ENCODE assay signal across 8 cellular contexts in genomic region chr7:51123322-51124021, GRCh38.
DNase-seq lines count a peak whose midpoint lies in the region; ATAC-seq and TF ChIP-seq lines count a peak whose summit lies in the region.

No MANE protein-coding gene starts in this region.

- H3K9me3 ChIP-seq in CD4-positive, alpha-beta T cell (ENCODE audit: control insufficient read depth, low read length) = no peaks in the 10 kb centered on the region
- no peaks in the 10 kb centered on the region for H3K9me3 ChIP-seq in mesenchymal stem cell (ENCODE audit: control insufficient read depth, low read length)
- H3K9me3 ChIP-seq in thymus (ENCODE audit: control insufficient read depth) = no peaks in the 10 kb centered on the region
- no peaks in the 10 kb centered on the region for H3K9me3 ChIP-seq in uterus
- H3K9me3 ChIP-seq in HAP-1 = no peaks in the 10 kb centered on the region

- TF ChIP-seq POLR2A in NB4 (IDR thresholded peaks at IDR 0.05; ENCODE audit: extremely low read depth, insufficient read length) (no peak), uterus (IDR thresholded peaks at IDR 0.05) (no peak)

- no peak overlapping the region for H2BK12ac ChIP-seq in mesenchymal stem cell (ENCODE audit: low read length in 2 of 2)

- POLR2A ChIA-PET in CD4-positive, alpha-beta T cell (lab: Charles Lee) = no interaction called here

- H3K79me1 ChIP-seq in mesenchymal stem cell (replicated peaks; ENCODE audit: low read length, poor library complexity, severe bottlenecking) = no peaks in the 10 kb centered on the region

- no peak overlapping the region for H4K8ac ChIP-seq in mesenchymal stem cell (ENCODE audit: low read length)

- intact Hi-C loops in CD4-positive, alpha-beta T cell (cut with DNase I, micrococcal nuclease) = no loop called here
- intact Hi-C loops in uterus (cut with DNase I; ENCODE audit: low total_unique reads) = no loop called here

- no peak overlapping the region for H3K4me3 ChIP-seq in NB4 (ENCODE audit: low read depth, low read length)
- no peak overlapping the region for H3K4me3 ChIP-seq in mesenchymal stem cell (ENCODE audit: insufficient read depth in 1 of 2, low read depth in 1 of 2, low read length in 2 of 2)
- H3K4me3 ChIP-seq in thymus (ENCODE audit: low read length) = no peak overlapping the region
- no peak overlapping the region for H3K4me3 ChIP-seq in uterus
- H3K4me3 ChIP-seq in HAP-1 = no peak overlapping the region

- H2AFZ ChIP-seq in mesenchymal stem cell (ENCODE audit: low read depth, low read length) = no peak overlapping the region

- H3K36me3 ChIP-seq in mesenchymal stem cell (ENCODE audit: control insufficient read depth in 1 of 2, insufficient read depth in 2 of 2, low read depth in 1 of 2, low read length in 2 of 2) (no peaks in the 10 kb centered on the region), thymus (ENCODE audit: control insufficient read depth, insufficient read depth) (no peaks in the 10 kb centered on the region), uterus (no peaks in the 10 kb centered on the region), HAP-1 (replicated peaks) (no peaks in the 10 kb centered on the region)

- no peak overlapping the region for H3K4ac ChIP-seq in mesenchymal stem cell (ENCODE audit: low read depth in 1 of 2, low read length in 2 of 2)

- no peaks in the 10 kb centered on the region for H3K36me3 Mint-ChIP-seq in CD4-positive, alpha-beta T cell (ENCODE audit: low read depth)

- H3K4me1 ChIP-seq in mesenchymal stem cell (ENCODE audit: control insufficient read depth, insufficient read depth, low read depth, low read length) (peaks cover 5% of the 10 kb centered on the region), thymus (ENCODE audit: control insufficient read depth, insufficient read depth, low read length) (peaks cover 19% of the 10 kb centered on the region), uterus (no peaks in the 10 kb centered on the region), HAP-1 (no peaks in the 10 kb centered on the region)

- ATAC-seq in CD4-positive, alpha-beta T cell (ENCODE audit: poor library complexity) = peak; percentile 74

- no peak overlapping the region for H4K91ac ChIP-seq in mesenchymal stem cell (ENCODE audit: low read length)

- CTCF ChIA-PET in CD4-positive, alpha-beta T cell (lab: Charles Lee) = no interaction called here

- H3K18ac ChIP-seq in mesenchymal stem cell (ENCODE audit: low read depth in 1 of 2, low read length in 2 of 2) = no peak overlapping the region

- H3K27ac ChIP-seq in CD4-positive, alpha-beta T cell (ENCODE audit: low read depth, low read length) = no peak overlapping the region
- H3K27ac ChIP-seq in angular gyrus (ENCODE audit: low read depth, low read length) (peak overlapping the region; percentile 81), mesenchymal stem cell (ENCODE audit: low read length, poor library complexity, severe bottlenecking) (peak overlapping the region; percentile 44), thymus (ENCODE audit: low read depth) (peak overlapping the region; percentile 77), uterus (no peak overlapping the region)

- H3K4me3 Mint-ChIP-seq in CD4-positive, alpha-beta T cell = no peak overlapping the region

- no peak overlapping the region for H3K14ac ChIP-seq in mesenchymal stem cell (ENCODE audit: low read length in 2 of 2)

- WGBS in mesenchymal stem cell = 70% methylated on average over 3 of the region's 3 CpGs
- WGBS in thymus = 90% methylated on average over 3 of the region's 3 CpGs

- no peak overlapping the region for H3K4me2 ChIP-seq in mesenchymal stem cell (ENCODE audit: low read length, poor library complexity, severe bottlenecking)

- H3K23ac ChIP-seq in mesenchymal stem cell (ENCODE audit: low read length in 2 of 2) = no peak overlapping the region

- H3K4me1 Mint-ChIP-seq in CD4-positive, alpha-beta T cell (ENCODE audit: low read depth) = peaks cover 34% of the 10 kb centered on the region

- no peaks in the 10 kb centered on the region for H3K27me3 Mint-ChIP-seq in CD4-positive, alpha-beta T cell

- H2AK5ac ChIP-seq in mesenchymal stem cell (ENCODE audit: low read length, severe bottlenecking) = no peak overlapping the region

- peak overlapping the region; percentile 60 for H3K27ac Mint-ChIP-seq in CD4-positive, alpha-beta T cell

- in situ Hi-C loops in HAP-1 (cut with MboI; ENCODE audit: low sequenced_read_pairs) = no loop called here

- no peak overlapping the region for H2BK120ac ChIP-seq in mesenchymal stem cell (ENCODE audit: low read depth, low read length)

- no peaks in the 10 kb centered on the region for H3K27me3 ChIP-seq in CD4-positive, alpha-beta T cell (ENCODE audit: control insufficient read depth, insufficient read depth, low read length)
- H3K27me3 ChIP-seq in mesenchymal stem cell (ENCODE audit: control insufficient read depth in 1 of 2, insufficient read depth in 1 of 2, low read length in 2 of 2) (no peaks in the 10 kb centered on the region), thymus (ENCODE audit: control insufficient read depth, insufficient read depth) (no peaks in the 10 kb centered on the region), uterus (no peaks in the 10 kb centered on the region), HAP-1 (ENCODE audit: low read depth) (no peaks in the 10 kb centered on the region)

- peak in 9 of 10 experiments; percentile 4 to 44 (median 25) for DNase-seq in CD4-positive, alpha-beta T cell
- DNase-seq in NB4 (ENCODE audit: low read depth) = peak; percentile 41
- peak; percentile 38 for DNase-seq in mesenchymal stem cell
- DNase-seq in SHP77 (lab: John Stamatoyannopoulos, UW) = no peak
- DNase-seq in uterus = no peak
- no peak for DNase-seq in HAP-1 (ENCODE audit: low spot score in 2 of 2)

- H3K9me3 Mint-ChIP-seq in CD4-positive, alpha-beta T cell = no peaks in the 10 kb centered on the region

- H2BK5ac ChIP-seq in mesenchymal stem cell (ENCODE audit: low read depth, low read length, poor library complexity, severe bottlenecking) = no peak overlapping the region

- H2BK15ac ChIP-seq in mesenchymal stem cell (ENCODE audit: low read depth, poor library complexity, severe bottlenecking) = no peak overlapping the region

- no peak for TF ChIP-seq CTCF in CD4-positive, alpha-beta T cell (IDR thresholded peaks at IDR 0.05)
- TF ChIP-seq CTCF in NB4 (IDR thresholded peaks at IDR 0.05; ENCODE audit: low read depth, low read length) = no peak
- no peak for TF ChIP-seq CTCF in uterus (IDR thresholded peaks at IDR 0.05)

- peak overlapping the region; percentile 38 for H3K9ac ChIP-seq in mesenchymal stem cell (ENCODE audit: low read length)

Comparison
In these comparisons a context has a peak if more than half of its experiments do, and no peak if none do; other contexts are left out.
1. DNase-seq: peak in CD4-positive, alpha-beta T cell (9 of 10), NB4 (single experiment) and mesenchymal stem cell (single experiment); none in SHP77 (0 of 2), uterus (0 of 2) and HAP-1 (0 of 2).
2. H3K27ac ChIP-seq: peak in angular gyrus (single experiment), mesenchymal stem cell (single experiment) and thymus (single experiment); none in CD4-positive, alpha-beta T cell (single experiment) and uterus (0 of 2).